In the genomic region with DNA sequence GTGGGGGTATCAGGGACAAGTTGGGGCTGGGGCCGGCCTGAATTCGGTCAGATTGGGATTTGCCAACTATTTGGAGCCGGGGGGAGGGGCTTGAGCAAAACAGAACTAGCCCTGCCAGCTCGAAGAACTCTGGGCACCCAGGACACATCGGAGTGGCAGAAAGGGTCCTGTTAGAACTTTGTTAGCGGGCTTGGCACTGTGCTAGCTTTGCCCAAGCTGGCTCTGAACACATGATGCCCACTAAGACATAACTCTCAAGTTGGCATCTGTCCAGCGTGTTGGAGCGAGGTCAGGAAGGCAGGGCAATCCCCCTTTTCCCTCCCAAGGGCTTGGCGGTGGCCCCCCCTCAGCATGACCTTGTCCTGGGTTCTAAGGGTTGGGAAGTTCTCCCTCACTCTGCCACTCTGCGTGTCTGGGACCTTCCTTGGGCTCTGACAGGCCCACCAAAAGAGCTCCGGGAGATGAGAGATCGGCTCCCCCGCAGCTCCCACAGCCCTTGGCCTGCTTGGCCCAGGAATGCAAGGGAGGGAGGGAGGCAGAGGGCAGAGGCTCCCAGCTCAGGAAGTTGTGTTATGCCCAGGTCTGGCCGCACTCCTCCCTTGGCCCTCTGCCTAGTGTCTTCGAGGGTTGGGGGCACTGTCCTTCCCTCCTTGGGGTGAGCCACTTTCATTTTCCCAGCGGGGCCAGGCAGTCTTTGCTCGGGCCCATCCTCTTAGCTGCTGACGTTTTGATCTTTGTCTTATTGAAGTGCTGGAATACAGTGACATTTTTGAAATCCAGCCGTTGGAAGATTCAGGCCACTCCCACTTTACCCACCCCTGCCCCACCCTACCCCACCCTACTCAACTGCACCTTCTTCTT, we compare ENCODE assay signal across 1 cellular context.
TF ChIP-seq lines count a peak whose summit lies in the region.

No MANE protein-coding gene starts in this region.

TF ChIP-seq in GM12878, 131 proteins besides CTCF, POLR2A, EP300 and RAD21 (continued from another document):
- TF ChIP-seq, protein P1, sequence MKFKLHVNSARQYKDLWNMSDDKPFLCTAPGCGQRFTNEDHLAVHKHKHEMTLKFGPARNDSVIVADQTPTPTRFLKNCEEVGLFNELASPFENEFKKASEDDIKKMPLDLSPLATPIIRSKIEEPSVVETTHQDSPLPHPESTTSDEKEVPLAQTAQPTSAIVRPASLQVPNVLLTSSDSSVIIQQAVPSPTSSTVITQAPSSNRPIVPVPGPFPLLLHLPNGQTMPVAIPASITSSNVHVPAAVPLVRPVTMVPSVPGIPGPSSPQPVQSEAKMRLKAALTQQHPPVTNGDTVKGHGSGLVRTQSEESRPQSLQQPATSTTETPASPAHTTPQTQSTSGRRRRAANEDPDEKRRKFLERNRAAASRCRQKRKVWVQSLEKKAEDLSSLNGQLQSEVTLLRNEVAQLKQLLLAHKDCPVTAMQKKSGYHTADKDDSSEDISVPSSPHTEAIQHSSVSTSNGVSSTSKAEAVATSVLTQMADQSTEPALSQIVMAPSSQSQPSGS (IDR thresholded peaks at IDR 0.05; ENCODE audit: low read length) = no peak
- TF ChIP-seq, protein P2, sequence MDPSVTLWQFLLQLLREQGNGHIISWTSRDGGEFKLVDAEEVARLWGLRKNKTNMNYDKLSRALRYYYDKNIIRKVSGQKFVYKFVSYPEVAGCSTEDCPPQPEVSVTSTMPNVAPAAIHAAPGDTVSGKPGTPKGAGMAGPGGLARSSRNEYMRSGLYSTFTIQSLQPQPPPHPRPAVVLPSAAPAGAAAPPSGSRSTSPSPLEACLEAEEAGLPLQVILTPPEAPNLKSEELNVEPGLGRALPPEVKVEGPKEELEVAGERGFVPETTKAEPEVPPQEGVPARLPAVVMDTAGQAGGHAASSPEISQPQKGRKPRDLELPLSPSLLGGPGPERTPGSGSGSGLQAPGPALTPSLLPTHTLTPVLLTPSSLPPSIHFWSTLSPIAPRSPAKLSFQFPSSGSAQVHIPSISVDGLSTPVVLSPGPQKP (IDR thresholded peaks at IDR 0.05; ENCODE audit: low read depth, low read length) = no peak
- TF ChIP-seq, protein P3, sequence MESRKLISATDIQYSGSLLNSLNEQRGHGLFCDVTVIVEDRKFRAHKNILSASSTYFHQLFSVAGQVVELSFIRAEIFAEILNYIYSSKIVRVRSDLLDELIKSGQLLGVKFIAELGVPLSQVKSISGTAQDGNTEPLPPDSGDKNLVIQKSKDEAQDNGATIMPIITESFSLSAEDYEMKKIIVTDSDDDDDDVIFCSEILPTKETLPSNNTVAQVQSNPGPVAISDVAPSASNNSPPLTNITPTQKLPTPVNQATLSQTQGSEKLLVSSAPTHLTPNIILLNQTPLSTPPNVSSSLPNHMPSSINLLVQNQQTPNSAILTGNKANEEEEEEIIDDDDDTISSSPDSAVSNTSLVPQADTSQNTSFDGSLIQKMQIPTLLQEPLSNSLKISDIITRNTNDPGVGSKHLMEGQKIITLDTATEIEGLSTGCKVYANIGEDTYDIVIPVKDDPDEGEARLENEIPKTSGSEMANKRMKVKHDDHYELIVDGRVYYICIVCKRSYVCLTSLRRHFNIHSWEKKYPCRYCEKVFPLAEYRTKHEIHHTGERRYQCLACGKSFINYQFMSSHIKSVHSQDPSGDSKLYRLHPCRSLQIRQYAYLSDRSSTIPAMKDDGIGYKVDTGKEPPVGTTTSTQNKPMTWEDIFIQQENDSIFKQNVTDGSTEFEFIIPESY (IDR thresholded peaks at IDR 0.05) = no peak
- TF ChIP-seq CBFB (IDR thresholded peaks at IDR 0.05; ENCODE audit: low read depth) (no peak), ZNF24 (IDR thresholded peaks at IDR 0.05) (no peak), NR2F1 (conservative IDR thresholded peaks at IDR 0.05) (peak; percentile 31; the same call in 1 of the 2 replicates), ZNF622 (IDR thresholded peaks at IDR 0.05) (no peak), CBX3 (IDR thresholded peaks at IDR 0.05; ENCODE audit: borderline replicate concordance, low read depth) (no peak), SUPT20H (IDR thresholded peaks at IDR 0.05; ENCODE audit: borderline replicate concordance, control insufficient read depth, low read depth, low read length) (no peak), YY1 (IDR thresholded peaks at IDR 0.05; ENCODE audit: low read depth, low read length) (no peak), WRNIP1 (IDR thresholded peaks at IDR 0.05; ENCODE audit: borderline replicate concordance, low read depth, low read length) (no peak), SMC3 (IDR thresholded peaks at IDR 0.05; ENCODE audit: borderline replicate concordance, low read length) (no peak), KAT2A (conservative IDR thresholded peaks at IDR 0.05; ENCODE audit: control insufficient read depth, low read depth, low read length) (no peak), NRF1 (conservative IDR thresholded peaks at IDR 0.05; ENCODE audit: low read depth, low read length) (no peak), ZSCAN29 (IDR thresholded peaks at IDR 0.05) (no peak), POLR2AphosphoS2 (IDR thresholded peaks at IDR 0.05; ENCODE audit: low read depth, low read length) (no peak), EZH2 (IDR thresholded peaks at IDR 0.05; ENCODE audit: borderline replicate concordance, control insufficient read depth, low read depth, low read length) (no peak), NR2C1 (IDR thresholded peaks at IDR 0.05) (no peak), NKRF (conservative IDR thresholded peaks at IDR 0.05) (no peak), ZNF207 (IDR thresholded peaks at IDR 0.05; ENCODE audit: borderline replicate concordance) (no peak), MYC (IDR thresholded peaks at IDR 0.05; ENCODE audit: insufficient read depth, insufficient read length, insufficient replicate concordance, low read length, severe bottlenecking) (no peak), ZNF687 (IDR thresholded peaks at IDR 0.05) (0 out of 2 replicates have a peak, but pooled peaks have one; percentile 31), CHD4 (IDR thresholded peaks at IDR 0.05) (no peak), RELA (IDR thresholded peaks at IDR 0.05; ENCODE audit: borderline replicate concordance, partially characterized antibody) (no peak), FOXK2 (IDR thresholded peaks at IDR 0.05) (no peak), ZNF217 (IDR thresholded peaks at IDR 0.05) (no peak), MEF2B (IDR thresholded peaks at IDR 0.05; ENCODE audit: partially characterized antibody, poor library complexity, severe bottlenecking) (no peak), IKZF1 (conservative IDR thresholded peaks at IDR 0.05) (peak; percentile 12; the same call in 1 of the 2 replicates), SMARCA5 (IDR thresholded peaks at IDR 0.05) (no peak), CUX1 (IDR thresholded peaks at IDR 0.05; ENCODE audit: insufficient replicate concordance, low read depth, low read length) (no peak)
- TF ChIP-seq, protein P4, sequence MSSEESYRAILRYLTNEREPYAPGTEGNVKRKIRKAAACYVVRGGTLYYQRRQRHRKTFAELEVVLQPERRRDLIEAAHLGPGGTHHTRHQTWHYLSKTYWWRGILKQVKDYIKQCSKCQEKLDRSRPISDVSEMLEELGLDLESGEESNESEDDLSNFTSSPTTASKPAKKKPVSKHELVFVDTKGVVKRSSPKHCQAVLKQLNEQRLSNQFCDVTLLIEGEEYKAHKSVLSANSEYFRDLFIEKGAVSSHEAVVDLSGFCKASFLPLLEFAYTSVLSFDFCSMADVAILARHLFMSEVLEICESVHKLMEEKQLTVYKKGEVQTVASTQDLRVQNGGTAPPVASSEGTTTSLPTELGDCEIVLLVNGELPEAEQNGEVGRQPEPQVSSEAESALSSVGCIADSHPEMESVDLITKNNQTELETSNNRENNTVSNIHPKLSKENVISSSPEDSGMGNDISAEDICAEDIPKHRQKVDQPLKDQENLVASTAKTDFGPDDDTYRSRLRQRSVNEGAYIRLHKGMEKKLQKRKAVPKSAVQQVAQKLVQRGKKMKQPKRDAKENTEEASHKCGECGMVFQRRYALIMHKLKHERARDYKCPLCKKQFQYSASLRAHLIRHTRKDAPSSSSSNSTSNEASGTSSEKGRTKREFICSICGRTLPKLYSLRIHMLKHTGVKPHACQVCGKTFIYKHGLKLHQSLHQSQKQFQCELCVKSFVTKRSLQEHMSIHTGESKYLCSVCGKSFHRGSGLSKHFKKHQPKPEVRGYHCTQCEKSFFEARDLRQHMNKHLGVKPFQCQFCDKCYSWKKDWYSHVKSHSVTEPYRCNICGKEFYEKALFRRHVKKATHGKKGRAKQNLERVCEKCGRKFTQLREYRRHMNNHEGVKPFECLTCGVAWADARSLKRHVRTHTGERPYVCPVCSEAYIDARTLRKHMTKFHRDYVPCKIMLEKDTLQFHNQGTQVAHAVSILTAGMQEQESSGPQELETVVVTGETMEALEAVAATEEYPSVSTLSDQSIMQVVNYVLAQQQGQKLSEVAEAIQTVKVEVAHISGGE (CRISPR knock-in tag; IDR thresholded peaks at IDR 0.05) = no peak
